Comparison of ENCODE assay signal across 8 cellular contexts in genomic region chr13:50909605-50910482, GRCh38. TPM values are rescaled to one million over a fixed set of nuclear protein-coding genes. Genes with fewer than 3 reads are reported as not detected.
DNase-seq lines count a peak whose midpoint lies in the region; ATAC-seq and TF ChIP-seq lines count a peak whose summit lies in the region.

RNASEH2B (plus strand) TSS chr13:50909791; CDS start chr13:50910077, 286 bp downstream.

- H2BK5ac ChIP-seq in mesendoderm (ENCODE audit: low read length): peak within 1 kb of the TSS; percentile 61

- H3K36me3 ChIP-seq in BLaER1 (no peaks in the 10 kb centered on the region), mesendoderm (ENCODE audit: control insufficient read depth, insufficient read depth, low read length) (no peaks in the 10 kb centered on the region)
- no peaks in the 10 kb centered on the region for H3K36me3 ChIP-seq in effector memory CD4-positive, alpha-beta T cell (ENCODE audit: control insufficient read depth, insufficient read depth, low read length)

- H2AK5ac ChIP-seq in mesendoderm (ENCODE audit: low read length): no peak within 1 kb of the TSS

- ATAC-seq in HG03378 (IDR thresholded peaks at IDR 0.05; ENCODE audit: unreplicated experiment): peak; percentile 50

- H3K4me2 ChIP-seq in BLaER1 (peak within 1 kb of the TSS; percentile 93), mesendoderm (ENCODE audit: low read length) (peak within 1 kb of the TSS; percentile 82)

- WGBS in mesendoderm (ENCODE audit: extremely low coverage, insufficient coverage, low lambda C conversion rate): no CpG with 5 or more reads among the region's 107 CpGs

- H3K79me1 ChIP-seq in mesendoderm (ENCODE audit: low read length): peaks cover 3% of the 10 kb centered on the region

- no peaks in the 10 kb centered on the region for H3K9me3 ChIP-seq in BLaER1
- no peaks in the 10 kb centered on the region for H3K9me3 ChIP-seq in effector memory CD4-positive, alpha-beta T cell (ENCODE audit: control insufficient read depth, low read length)

- H3K4me3 ChIP-seq in BLaER1 (peak within 1 kb of the TSS; percentile 79), mesendoderm (ENCODE audit: low read length) (peak within 1 kb of the TSS; percentile 74)
- H3K4me3 ChIP-seq in effector memory CD4-positive, alpha-beta T cell (ENCODE audit: insufficient read depth, low read depth, low read length, poor library complexity, severe bottlenecking): peak within 1 kb of the TSS; percentile 87

- H2BK15ac ChIP-seq in mesendoderm (replicated peaks; ENCODE audit: low read depth): peak within 1 kb of the TSS; percentile 59

- H3K27me3 ChIP-seq in BLaER1 (no peaks in the 10 kb centered on the region), mesendoderm (ENCODE audit: insufficient read depth, low read length, poor library complexity) (no peaks in the 10 kb centered on the region)
- H3K27me3 ChIP-seq in effector memory CD4-positive, alpha-beta T cell (replicated peaks; ENCODE audit: control insufficient read depth, insufficient read depth, low read length, poor library complexity, severe bottlenecking): no peaks in the 10 kb centered on the region

- peaks cover 6% of the 10 kb centered on the region for H3K79me2 ChIP-seq in mesendoderm (ENCODE audit: control insufficient read depth, insufficient read depth, low read length)

- H3K4me1 ChIP-seq in BLaER1 (peaks cover 65% of the 10 kb centered on the region), mesendoderm (ENCODE audit: control insufficient read depth, low read depth, low read length) (peaks cover 2% of the 10 kb centered on the region)
- H3K4me1 ChIP-seq in effector memory CD4-positive, alpha-beta T cell (ENCODE audit: control insufficient read depth, insufficient read depth, low read length, poor library complexity, severe bottlenecking): peaks cover 11% of the 10 kb centered on the region

- 0 out of 2 replicates have a peak, but pooled peaks cover 1% of the 10 kb centered on the region for H4K20me1 ChIP-seq in BLaER1

- DNase-seq in NCI-H774 (lab: John Stamatoyannopoulos, UW): peak; percentile 74
- peak; percentile 92 for DNase-seq in activated CD8-positive, alpha-beta memory T cell treated with anti-CD3 and anti-CD28 coated beads for 24 hours
- peak; percentile 45 to 60 (median 59) for DNase-seq in effector memory CD4-positive, alpha-beta T cell
- peak; percentile 83 for DNase-seq in mesendoderm
- peak; percentile 50 for DNase-seq in stimulated activated CD8-positive, alpha-beta memory T cell treated with anti-CD3 and anti-CD28 coated beads, Interleukin-15, amount 100 ng/mL, for 24 hours (ENCODE audit: low read depth)

- H3K23ac ChIP-seq in mesendoderm (ENCODE audit: low read length): no peak within 1 kb of the TSS

- H3K9ac ChIP-seq in BLaER1 (peak within 1 kb of the TSS; percentile 99), mesendoderm (ENCODE audit: low read length) (peak within 1 kb of the TSS; percentile 95)

- H2BK120ac ChIP-seq in mesendoderm (ENCODE audit: low read depth, low read length): no peak within 1 kb of the TSS

- H4K8ac ChIP-seq in mesendoderm (ENCODE audit: low read depth, low read length): no peak within 1 kb of the TSS

- H4K5ac ChIP-seq in mesendoderm (ENCODE audit: low read length): no peak within 1 kb of the TSS

- peak within 1 kb of the TSS; percentile 53 for H3K18ac ChIP-seq in mesendoderm (ENCODE audit: low read length)

- H3K56ac ChIP-seq in mesendoderm (ENCODE audit: low read length): peak within 1 kb of the TSS; percentile 95

- H3K27ac ChIP-seq in BLaER1 (peak within 1 kb of the TSS; percentile 99), mesendoderm (ENCODE audit: low read depth, low read length) (peak within 1 kb of the TSS; percentile 25)
- H3K27ac ChIP-seq in effector memory CD4-positive, alpha-beta T cell (ENCODE audit: insufficient read depth, low read length, poor library complexity, severe bottlenecking): peak within 1 kb of the TSS; percentile 95

- H3K4ac ChIP-seq in mesendoderm (ENCODE audit: low read depth, low read length): peak within 1 kb of the TSS; percentile 91

- TF ChIP-seq POLR2A in GM19193 (IDR thresholded peaks at IDR 0.05; ENCODE audit: extremely low read depth, insufficient read depth, insufficient read length): peak; percentile 85

RNA-seq across cellular contexts. Expression of gene RNASEH2B, which starts in this region (rescaled TPM):
- 57.1 TPM for polyA plus RNA-seq in mesendoderm (2013, experiment 1 of 2)
- 60.6 TPM for polyA plus RNA-seq in mesendoderm (2013, experiment 2 of 2)

Comparison
In these comparisons a context has a peak if more than half of its experiments do, and no peak if none do; other contexts are left out.
1. Peak in every context shown above with its lines: DNase-seq, ATAC-seq, H3K4me3 ChIP-seq and H3K27ac ChIP-seq.
2. H3K27ac ChIP-seq: peak in every context shown above with its lines; median percentile 99 in BLaER1; 95 in effector memory CD4-positive, alpha-beta T cell; 25 in mesendoderm.